ENCODE assay signal across 10 cellular contexts in genomic region chr3:14602804-14603644, GRCh38. TPM values are rescaled to one million over a fixed set of nuclear protein-coding genes. Genes with fewer than 3 reads are reported as not detected.
DNase-seq lines count a peak whose midpoint lies in the region; ATAC-seq and TF ChIP-seq lines count a peak whose summit lies in the region.
"Had no signal": no experiment of that assay in that cellular context is flagged by ENCODE, and none has a peak within 500 bp of the region (broad histone marks: within the 10 kb centered on the region; RNA-seq: fewer than 3 reads in every experiment).

No MANE protein-coding gene starts in this region.

- H3K27ac ChIP-seq in heart right ventricle (no peak overlapping the region), mesodermal cell (ENCODE audit: low read depth, low read length, severe bottlenecking) (no peak overlapping the region)

- H3K36me3 ChIP-seq in heart right ventricle (no peaks in the 10 kb centered on the region), mesodermal cell (ENCODE audit: control insufficient read depth, insufficient read depth, low read length) (no peaks in the 10 kb centered on the region)

- no peaks in the 10 kb centered on the region for H3K9me3 ChIP-seq in heart right ventricle
- no peaks in the 10 kb centered on the region for H3K9me3 ChIP-seq in mesodermal cell (ENCODE audit: control insufficient read depth, low read length)

- H3K9me3 Mint-ChIP-seq in endothelial cell (ENCODE audit: unreplicated experiment): no peaks in the 10 kb centered on the region

- peak overlapping the region; percentile 88 for H3K4me3 Mint-ChIP-seq in endothelial cell (ENCODE audit: unreplicated experiment)
- H3K4me3 Mint-ChIP-seq: activated T-helper 17 cell treated with anti-CD3 and anti-CD28 coated beads, Interleukin-2, amount 50 U/mL, for 72 hours had no signal

- intact Hi-C loops in heart right ventricle (cut with DNase I): no loop called here
- intact Hi-C loops in cardiac septum (cut with DNase I): loop anchor here (5.0 kb wide), 1 partner anchor 46 kb away; no protein-coding TSS in a partner anchor

- DNase-seq in heart right ventricle: no peak
- DNase-seq in cardiac septum (ENCODE audit: low spot score): no peak
- peak; percentile 47 for DNase-seq in endothelial cell (ENCODE audit: low spot score)
- DNase-seq in activated naive CD4-positive, alpha-beta T cell treated with Interleukin-2 at 50 U/mL for 16 hours: no peak
- no peak for DNase-seq in cerebellar nuclear complex (lab: John Stamatoyannopoulos, UW)
- no peak for DNase-seq in activated naive CD4-positive, alpha-beta T cell (lab: John Stamatoyannopoulos, UW)
- DNase-seq in stimulated activated CD4-positive, alpha-beta T cell treated with anti-CD3 and anti-CD28 coated beads, Interleukin-4, amount 100 ng/mL, for 24 hours: no peak
- DNase-seq: NCI-H1092 had no signal

- 4 to 5% methylated on average over 64 to 85 of the region's 85 CpGs for WGBS in heart right ventricle, 2 donors
- 5 to 6% methylated on average over 47 to 62 of the region's 85 CpGs for WGBS in mesodermal cell (ENCODE audit: insufficient coverage in 2 of 2), 2 experiments

- H3K36me3 Mint-ChIP-seq in endothelial cell (ENCODE audit: low read depth, unreplicated experiment): peaks cover 4% of the 10 kb centered on the region

- H3K4me1 ChIP-seq in heart right ventricle (peaks cover 0 to 13% (median 5%) of the 10 kb centered on the region in 9 donors), mesodermal cell (ENCODE audit: control insufficient read depth, insufficient read depth, low read length, poor library complexity, severe bottlenecking) (peaks cover 17% of the 10 kb centered on the region)

- peaks cover 12% of the 10 kb centered on the region for H3K27me3 Mint-ChIP-seq in endothelial cell (ENCODE audit: unreplicated experiment)

- no peak overlapping the region for H3K27ac Mint-ChIP-seq in endothelial cell (ENCODE audit: unreplicated experiment)
- H3K27ac Mint-ChIP-seq: activated T-helper 17 cell treated with anti-CD3 and anti-CD28 coated beads, Interleukin-2, amount 50 U/mL, for 72 hours had no signal

- TF ChIP-seq CTCF in heart right ventricle (IDR thresholded peaks at IDR 0.05) (no peak), endothelial cell (IDR thresholded peaks at IDR 0.05; ENCODE audit: unreplicated experiment) (no peak)

- peaks cover 33% of the 10 kb centered on the region for H3K4me1 Mint-ChIP-seq in endothelial cell (ENCODE audit: unreplicated experiment)

- peaks cover 6 to 79% (median 56%) of the 10 kb centered on the region in 7 donors for H3K27me3 ChIP-seq in heart right ventricle

- H3K4me3 ChIP-seq in heart right ventricle (peak overlapping the region in 6 of 10 donors; percentile 24 to 41 (median 32)), mesodermal cell (ENCODE audit: extremely low read depth, insufficient read depth, low read length, poor library complexity, severe bottlenecking) (peak overlapping the region; percentile 44)

- ATAC-seq in heart right ventricle: peak in 1 of 8 donors; percentile 46
- ATAC-seq: activated T-helper 17 cell treated with anti-CD3 and anti-CD28 coated beads, Interleukin-2, amount 50 U/mL, for 72 hours had no signal

RNA-seq across cellular contexts. Expression of gene CCDC174, which starts 48.5 kb away (rescaled TPM):
- 10 to 100 TPM in 9 of 10 donors, 1 to 10 TPM in 1; 10.0 to 15.4 (median 11.6) TPM for total RNA-seq in heart right ventricle
- 10 to 100 TPM; 10.1 to 18.6 TPM for polyA plus RNA-seq in heart right ventricle
- total RNA-seq in cardiac septum: 14.7 TPM
- total RNA-seq in endothelial cell (ENCODE audit: unreplicated experiment): 22.9 TPM
- polyA plus RNA-seq in mesodermal cell (2013, experiment 1 of 2): 18.1 TPM
- 19.7 TPM for polyA plus RNA-seq in mesodermal cell (2013, experiment 2 of 2)
